In the genomic region with DNA sequence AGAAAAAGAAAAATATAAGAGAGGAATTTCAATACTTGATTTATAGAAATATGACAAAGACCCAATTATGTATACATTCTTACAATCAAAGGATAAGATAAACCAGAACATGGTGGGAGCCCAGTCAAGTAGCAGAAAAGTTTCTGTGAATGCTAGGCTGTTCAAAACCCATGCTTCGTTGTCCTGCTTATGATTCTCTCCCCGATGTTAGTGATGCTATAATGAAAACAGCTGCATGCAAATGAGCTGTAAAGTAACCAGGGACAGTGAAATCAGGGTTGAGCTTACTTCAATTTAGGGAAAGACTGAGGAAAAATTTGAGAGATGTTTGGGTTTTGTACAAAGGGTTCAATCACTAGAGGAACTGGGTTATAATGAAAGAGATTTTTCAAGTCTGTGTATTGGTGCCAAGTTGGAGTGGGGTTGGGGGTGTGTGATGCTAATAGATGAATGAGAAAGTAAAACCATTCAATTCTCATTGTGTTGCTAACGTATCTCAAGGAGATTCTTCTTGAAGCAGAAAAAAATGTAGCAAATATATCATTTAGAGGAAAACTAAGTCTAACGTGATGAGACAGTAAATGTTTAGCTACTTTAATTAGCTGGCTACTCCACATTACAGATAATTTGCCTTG, we compare ENCODE assay signal across 1 cellular context.
TF ChIP-seq lines count a peak whose summit lies in the region.

No MANE protein-coding gene starts in this region.

TF ChIP-seq in GM23338, 12 proteins besides CTCF, POLR2A, EP300 and RAD21 (continued from another document):
- TF ChIP-seq, protein P1, sequence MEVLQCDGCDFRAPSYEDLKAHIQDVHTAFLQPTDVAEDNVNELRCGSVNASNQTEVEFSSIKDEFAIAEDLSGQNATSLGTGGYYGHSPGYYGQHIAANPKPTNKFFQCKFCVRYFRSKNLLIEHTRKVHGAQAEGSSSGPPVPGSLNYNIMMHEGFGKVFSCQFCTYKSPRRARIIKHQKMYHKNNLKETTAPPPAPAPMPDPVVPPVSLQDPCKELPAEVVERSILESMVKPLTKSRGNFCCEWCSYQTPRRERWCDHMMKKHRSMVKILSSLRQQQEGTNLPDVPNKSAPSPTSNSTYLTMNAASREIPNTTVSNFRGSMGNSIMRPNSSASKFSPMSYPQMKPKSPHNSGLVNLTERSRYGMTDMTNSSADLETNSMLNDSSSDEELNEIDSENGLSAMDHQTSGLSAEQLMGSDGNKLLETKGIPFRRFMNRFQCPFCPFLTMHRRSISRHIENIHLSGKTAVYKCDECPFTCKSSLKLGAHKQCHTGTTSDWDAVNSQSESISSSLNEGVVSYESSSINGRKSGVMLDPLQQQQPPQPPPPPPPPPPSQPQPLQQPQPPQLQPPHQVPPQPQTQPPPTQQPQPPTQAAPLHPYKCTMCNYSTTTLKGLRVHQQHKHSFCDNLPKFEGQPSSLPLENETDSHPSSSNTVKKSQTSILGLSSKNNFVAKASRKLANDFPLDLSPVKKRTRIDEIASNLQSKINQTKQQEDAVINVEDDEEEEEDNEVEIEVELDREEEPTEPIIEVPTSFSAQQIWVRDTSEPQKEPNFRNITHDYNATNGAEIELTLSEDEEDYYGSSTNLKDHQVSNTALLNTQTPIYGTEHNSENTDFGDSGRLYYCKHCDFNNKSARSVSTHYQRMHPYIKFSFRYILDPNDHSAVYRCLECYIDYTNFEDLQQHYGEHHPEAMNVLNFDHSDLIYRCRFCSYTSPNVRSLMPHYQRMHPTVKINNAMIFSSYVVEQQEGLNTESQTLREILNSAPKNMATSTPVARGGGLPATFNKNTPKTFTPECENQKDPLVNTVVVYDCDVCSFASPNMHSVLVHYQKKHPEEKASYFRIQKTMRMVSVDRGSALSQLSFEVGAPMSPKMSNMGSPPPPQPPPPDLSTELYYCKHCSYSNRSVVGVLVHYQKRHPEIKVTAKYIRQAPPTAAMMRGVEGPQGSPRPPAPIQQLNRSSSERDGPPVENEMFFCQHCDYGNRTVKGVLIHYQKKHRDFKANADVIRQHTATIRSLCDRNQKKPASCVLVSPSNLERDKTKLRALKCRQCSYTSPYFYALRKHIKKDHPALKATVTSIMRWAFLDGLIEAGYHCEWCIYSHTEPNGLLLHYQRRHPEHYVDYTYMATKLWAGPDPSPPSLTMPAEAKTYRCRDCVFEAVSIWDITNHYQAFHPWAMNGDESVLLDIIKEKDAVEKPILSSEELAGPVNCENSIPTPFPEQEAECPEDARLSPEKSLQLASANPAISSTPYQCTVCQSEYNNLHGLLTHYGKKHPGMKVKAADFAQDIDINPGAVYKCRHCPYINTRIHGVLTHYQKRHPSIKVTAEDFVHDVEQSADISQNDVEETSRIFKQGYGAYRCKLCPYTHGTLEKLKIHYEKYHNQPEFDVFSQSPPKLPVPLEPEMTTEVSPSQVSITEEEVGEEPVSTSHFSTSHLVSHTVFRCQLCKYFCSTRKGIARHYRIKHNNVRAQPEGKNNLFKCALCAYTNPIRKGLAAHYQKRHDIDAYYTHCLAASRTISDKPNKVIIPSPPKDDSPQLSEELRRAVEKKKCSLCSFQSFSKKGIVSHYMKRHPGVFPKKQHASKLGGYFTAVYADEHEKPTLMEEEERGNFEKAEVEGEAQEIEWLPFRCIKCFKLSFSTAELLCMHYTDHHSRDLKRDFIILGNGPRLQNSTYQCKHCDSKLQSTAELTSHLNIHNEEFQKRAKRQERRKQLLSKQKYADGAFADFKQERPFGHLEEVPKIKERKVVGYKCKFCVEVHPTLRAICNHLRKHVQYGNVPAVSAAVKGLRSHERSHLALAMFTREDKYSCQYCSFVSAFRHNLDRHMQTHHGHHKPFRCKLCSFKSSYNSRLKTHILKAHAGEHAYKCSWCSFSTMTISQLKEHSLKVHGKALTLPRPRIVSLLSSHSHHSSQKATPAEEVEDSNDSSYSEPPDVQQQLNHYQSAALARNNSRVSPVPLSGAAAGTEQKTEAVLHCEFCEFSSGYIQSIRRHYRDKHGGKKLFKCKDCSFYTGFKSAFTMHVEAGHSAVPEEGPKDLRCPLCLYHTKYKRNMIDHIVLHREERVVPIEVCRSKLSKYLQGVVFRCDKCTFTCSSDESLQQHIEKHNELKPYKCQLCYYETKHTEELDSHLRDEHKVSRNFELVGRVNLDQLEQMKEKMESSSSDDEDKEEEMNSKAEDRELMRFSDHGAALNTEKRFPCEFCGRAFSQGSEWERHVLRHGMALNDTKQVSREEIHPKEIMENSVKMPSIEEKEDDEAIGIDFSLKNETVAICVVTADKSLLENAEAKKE (CRISPR knock-in tag; IDR thresholded peaks at IDR 0.05), result no peak
- TF ChIP-seq, protein P2, sequence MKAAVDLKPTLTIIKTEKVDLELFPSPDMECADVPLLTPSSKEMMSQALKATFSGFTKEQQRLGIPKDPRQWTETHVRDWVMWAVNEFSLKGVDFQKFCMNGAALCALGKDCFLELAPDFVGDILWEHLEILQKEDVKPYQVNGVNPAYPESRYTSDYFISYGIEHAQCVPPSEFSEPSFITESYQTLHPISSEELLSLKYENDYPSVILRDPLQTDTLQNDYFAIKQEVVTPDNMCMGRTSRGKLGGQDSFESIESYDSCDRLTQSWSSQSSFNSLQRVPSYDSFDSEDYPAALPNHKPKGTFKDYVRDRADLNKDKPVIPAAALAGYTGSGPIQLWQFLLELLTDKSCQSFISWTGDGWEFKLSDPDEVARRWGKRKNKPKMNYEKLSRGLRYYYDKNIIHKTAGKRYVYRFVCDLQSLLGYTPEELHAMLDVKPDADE (IDR thresholded peaks at IDR 0.05), result no peak
- no peak for TF ChIP-seq EZH2 (IDR thresholded peaks at IDR 0.05; ENCODE audit: low read depth, unreplicated experiment)
- no peak for TF ChIP-seq ZNF114 (CRISPR knock-in tag; IDR thresholded peaks at IDR 0.05)
- no peak for TF ChIP-seq STAT1 (IDR thresholded peaks at IDR 0.05; ENCODE audit: unreplicated experiment)
- no peak for TF ChIP-seq CREB1 (CRISPR knock-in tag; IDR thresholded peaks at IDR 0.05; ENCODE audit: low read depth)
- TF ChIP-seq POLR2AphosphoS5 (IDR thresholded peaks at IDR 0.05; ENCODE audit: low read depth), result no peak
- no peak for TF ChIP-seq ZNF331 (CRISPR knock-in tag; IDR thresholded peaks at IDR 0.05; ENCODE audit: low read depth)
